ENCODE assay signal across 11 cellular contexts in genomic region chr2:72136933-72137497, GRCh38. TPM values are rescaled to one million over a fixed set of nuclear protein-coding genes. Genes with fewer than 3 reads are reported as not detected.
DNase-seq lines count a peak whose midpoint lies in the region; ATAC-seq and TF ChIP-seq lines count a peak whose summit lies in the region.
"Had no signal": no experiment of that assay in that cellular context is flagged by ENCODE, and none has a peak within 500 bp of the region (broad histone marks: within the 10 kb centered on the region; RNA-seq: fewer than 3 reads in every experiment).

No MANE protein-coding gene starts in this region.

- ATAC-seq in GM18870 (IDR thresholded peaks at IDR 0.05; ENCODE audit: unreplicated experiment) = peak; percentile 27
- ATAC-seq in GM21515 (IDR thresholded peaks at IDR 0.05; ENCODE audit: unreplicated experiment) = peak; percentile 13
- ATAC-seq in HG03280 (IDR thresholded peaks at IDR 0.05; ENCODE audit: unreplicated experiment) = peak; percentile 4

- H3K4me3 Mint-ChIP-seq in HFFc6 = no peak overlapping the region
- H3K4me3 Mint-ChIP-seq: activated naive CD8-positive, alpha-beta T cell treated with anti-CD3 and anti-CD28 coated beads for 36 hours; CD4-positive, alpha-beta T cell had no signal

- no peaks in the 10 kb centered on the region for H3K9me3 Mint-ChIP-seq in HFFc6
- H3K9me3 Mint-ChIP-seq: activated naive CD8-positive, alpha-beta T cell treated with anti-CD3 and anti-CD28 coated beads for 36 hours; CD4-positive, alpha-beta T cell; naive B cell had no signal

- H3K27me3 Mint-ChIP-seq in HFFc6 (ENCODE audit: insufficient read depth) = peaks cover 4% of the 10 kb centered on the region

- DNase-seq in mesenteric fat pad (ENCODE audit: low spot score) (peak; percentile 33), NCI-H510A treated with DMSO at 0.1 percent for 48 hours (lab: John Stamatoyannopoulos, UW) (no peak), HFFc6 (no peak), amygdala (lab: John Stamatoyannopoulos, UW) (no peak)
- DNase-seq in central memory CD4-positive, alpha-beta T cell = no peak
- DNase-seq: naive B cell had no signal

- H3K4me1 Mint-ChIP-seq in HFFc6 (ENCODE audit: low read depth) = no peaks in the 10 kb centered on the region

- no peak for TF ChIP-seq CTCF in HFFc6 (IDR thresholded peaks at IDR 0.05)

- H3K36me3 Mint-ChIP-seq in HFFc6 (ENCODE audit: low read depth) = no peaks in the 10 kb centered on the region
- H3K36me3 Mint-ChIP-seq: activated naive CD8-positive, alpha-beta T cell treated with anti-CD3 and anti-CD28 coated beads for 36 hours; naive B cell had no signal

- H3K27ac Mint-ChIP-seq in HFFc6 = no peak overlapping the region
- H3K27ac Mint-ChIP-seq: activated naive CD8-positive, alpha-beta T cell treated with anti-CD3 and anti-CD28 coated beads for 36 hours; CD4-positive, alpha-beta T cell; naive B cell had no signal

RNA-seq across cellular contexts. Expression of gene CYP26B1, which starts 10.6 kb away (rescaled TPM):
- total RNA-seq in mesenteric fat pad = 41.9 TPM
- under 1 TPM in 5 of 6 experiments, not detected in 1; 0.05 to 0.66 (median 0.14) TPM for total RNA-seq in HFFc6 (2021; fragmentation: NEBNext Ultra II Directional; extraction: Animal tissue kit (Norgen Biotek cat#: 25700))
- total RNA-seq: activated naive CD8-positive, alpha-beta T cell treated with anti-CD3 and anti-CD28 coated beads for 36 hours had no signal

Comparison
In these comparisons a context has a peak if more than half of its experiments do, and no peak if none do; other contexts are left out.
1. RNA of gene CYP26B1, which starts 10.6 kb away (total RNA-seq): 41.9 TPM in mesenteric fat pad (single experiment); 0.05 to 0.66 TPM in HFFc6; every median in the first group is over 10 times any median in the second.
2. Peak in every context shown above with its lines, with median percentiles within 50 percentile points of each other: ATAC-seq.